26 cellular contexts compared by ENCODE assay signal in the genomic region with DNA sequence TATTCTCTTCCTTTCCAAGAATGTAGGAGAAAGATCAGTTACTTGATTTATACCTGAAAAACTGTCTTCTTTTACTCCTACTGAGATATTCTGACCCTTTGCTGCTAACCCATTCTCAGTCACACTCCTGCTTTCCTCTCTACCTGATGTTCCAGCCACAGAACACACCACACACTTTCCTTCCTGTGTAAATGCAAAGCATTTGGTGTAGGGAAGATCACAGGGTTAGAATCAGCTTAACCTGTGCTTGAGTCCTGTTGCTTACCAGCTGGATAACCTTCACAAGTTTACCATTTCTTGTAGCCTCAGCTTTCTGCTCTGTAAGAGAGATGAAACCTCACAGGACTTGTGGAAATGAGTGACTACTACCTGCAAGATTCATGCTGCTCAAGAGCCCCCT.
DNase-seq lines count a peak whose midpoint lies in the region; ATAC-seq, FAIRE-seq and TF ChIP-seq lines count a peak whose summit lies in the region.
"Had no signal": no experiment of that assay in that cellular context is flagged by ENCODE, and none has a peak within 500 bp of the region (broad histone marks: within the 10 kb centered on the region; RNA-seq: fewer than 3 reads in every experiment).

No MANE protein-coding gene starts in this region.

- H3K9ac ChIP-seq in GM12878 (ENCODE audit: control insufficient read depth, insufficient read depth, low read length): no peak overlapping the region
- no peak overlapping the region for H3K9ac ChIP-seq in trophoblast cell (ENCODE audit: low read length)
- H3K9ac ChIP-seq: BLaER1 treated with 17β-estradiol and CSF1 and Interleukin-3, amounts not matched to agents 10 nM and 100 nM had no signal

- H2AFZ ChIP-seq in GM12878 (ENCODE audit: control insufficient read depth, low read depth, low read length) (0 out of 2 replicates have a peak overlapping the region, but pooled peaks have one; percentile 28), trophoblast cell (ENCODE audit: insufficient read depth, low read length, poor library complexity) (no peak overlapping the region)

- H2BK120ac ChIP-seq in trophoblast cell (ENCODE audit: insufficient read depth, low read length, poor library complexity): no peak overlapping the region

- H3K14ac ChIP-seq in trophoblast cell (ENCODE audit: low read length): no peak overlapping the region

- SMC1A ChIA-PET in GM12878 (lab: Charles Lee; ENCODE audit: uncharacterized antibody, unreplicated experiment): interaction anchor here (0.6 to 1.1 kb wide), 2 partner anchors 10 to 27 kb away, joined by 3 read pairs; no protein-coding TSS in a partner anchor

- H4K20me1 ChIP-seq in GM12878 (ENCODE audit: control insufficient read depth, insufficient read depth): no peaks in the 10 kb centered on the region
- H4K20me1 ChIP-seq: BLaER1 treated with 17β-estradiol and CSF1 and Interleukin-3, amounts not matched to agents 10 nM and 100 nM had no signal

- POLR2A ChIA-PET in GM12878 (lab: Charles Lee): no interaction called here

- no peaks in the 10 kb centered on the region for H3K79me1 ChIP-seq in trophoblast cell (ENCODE audit: low read length)

- intact Hi-C loops in GM12878 (cut with micrococcal nuclease; ENCODE audit: unreplicated experiment) (no loop called here), tibial artery (cut with DNase I; ENCODE audit: low total_unique reads) (no loop called here)

- H3K27ac ChIP-seq in GM12878 (ENCODE audit: control insufficient read depth, insufficient read depth) (no peak overlapping the region), trophoblast cell (ENCODE audit: low read depth, low read length) (no peak overlapping the region), tibial artery (no peak overlapping the region)
- H3K27ac ChIP-seq: BLaER1 treated with 17β-estradiol and CSF1 and Interleukin-3, amounts not matched to agents 10 nM and 100 nM; thyroid gland had no signal

- no peaks in the 10 kb centered on the region for H3K4me1 ChIP-seq in GM12878 (ENCODE audit: control insufficient read depth, insufficient read depth, low read length)
- H3K4me1 ChIP-seq in trophoblast cell (ENCODE audit: control insufficient read depth in 1 of 2, insufficient read depth in 2 of 2, low read length in 2 of 2): no peaks in the 10 kb centered on the region
- H3K4me1 ChIP-seq in tibial artery: peaks cover 0 to 2% (median 0%) of the 10 kb centered on the region in 4 donors

- TF ChIP-seq EP300 in GM12878 (IDR thresholded peaks at IDR 0.05; ENCODE audit: borderline replicate concordance in 1 of 2, control insufficient read depth in 1 of 2, low read depth in 2 of 2, low read length in 2 of 2): no peak

- H3K23ac ChIP-seq in trophoblast cell (ENCODE audit: low read length): no peak overlapping the region

- RAD21 ChIA-PET in GM12878 (lab: Charles Lee; ENCODE audit: unreplicated experiment): no interaction called here

- no peak overlapping the region for H3K4me3 ChIP-seq in GM12878
- H3K4me3 ChIP-seq in trophoblast cell (ENCODE audit: low read depth, low read length): no peak overlapping the region
- H3K4me3 ChIP-seq in tibial artery: no peak overlapping the region
- H3K4me3 ChIP-seq: BLaER1 treated with 17β-estradiol and CSF1 and Interleukin-3, amounts not matched to agents 10 nM and 100 nM; lung; thyroid gland had no signal

- H4K91ac ChIP-seq in trophoblast cell (ENCODE audit: low read depth, low read length): no peak overlapping the region

- H4K12ac ChIP-seq in trophoblast cell (ENCODE audit: low read depth, low read length): no peak overlapping the region

- H3K4me2 ChIP-seq in GM12878 (ENCODE audit: control insufficient read depth, insufficient read depth) (no peak overlapping the region), trophoblast cell (ENCODE audit: low read length) (no peak overlapping the region)

- H4K8ac ChIP-seq in trophoblast cell (ENCODE audit: low read depth, low read length): no peak overlapping the region

- no peak overlapping the region for H3K18ac ChIP-seq in trophoblast cell (ENCODE audit: low read length)

- TF ChIP-seq POLR2A in GM12878 (IDR thresholded peaks at IDR 0.05; ENCODE audit: low read depth, low read length): no peak

- H3K27me3 ChIP-seq in GM12878 (replicated peaks in 1 of 2; ENCODE audit: control insufficient read depth in 2 of 2, insufficient read depth in 2 of 2, low read length in 1 of 2): no peaks in the 10 kb centered on the region
- no peaks in the 10 kb centered on the region for H3K27me3 ChIP-seq in trophoblast cell (ENCODE audit: insufficient read depth, low read length)
- H3K27me3 ChIP-seq in tibial artery: no peaks in the 10 kb centered on the region
- H3K27me3 ChIP-seq: BLaER1 treated with 17β-estradiol and CSF1 and Interleukin-3, amounts not matched to agents 10 nM and 100 nM; thyroid gland had no signal

- H3K36me3 ChIP-seq in GM12878 (ENCODE audit: control insufficient read depth in 2 of 2, insufficient read depth in 2 of 2, low read length in 1 of 2) (no peaks in the 10 kb centered on the region), trophoblast cell (ENCODE audit: control insufficient read depth in 1 of 2, insufficient read depth in 2 of 2, low read length in 2 of 2) (no peaks in the 10 kb centered on the region), tibial artery (no peaks in the 10 kb centered on the region)
- H3K36me3 ChIP-seq: BLaER1 treated with 17β-estradiol and CSF1 and Interleukin-3, amounts not matched to agents 10 nM and 100 nM; thyroid gland had no signal

- H3K79me2 ChIP-seq in GM12878 (ENCODE audit: control insufficient read depth, insufficient read depth, low read length): no peaks in the 10 kb centered on the region
- H3K79me2 ChIP-seq in trophoblast cell (ENCODE audit: control insufficient read depth, insufficient read depth, low read length, poor library complexity): no peaks in the 10 kb centered on the region

- TF ChIP-seq CTCF in GM12878 (IDR thresholded peaks at IDR 0.05 in 2 of 3, conservative IDR thresholded peaks at IDR 0.05 in 1 of 3; ENCODE audit: control insufficient read depth in 2 of 3, extremely low read depth in 1 of 3, insufficient read depth in 1 of 3, low read depth in 3 of 3, low read length in 3 of 3): no peak
- TF ChIP-seq CTCF in tibial artery (IDR thresholded peaks at IDR 0.05): no peak

- in situ Hi-C loops in GM12878 (cut with MboI): no loop called here

- CTCF ChIA-PET in GM12878 (lab: Yijun Ruan, JAX): interaction anchor here (1.2 kb wide), 1 partner anchor 23 kb away, joined by 3 read pairs; no protein-coding TSS in a partner anchor

- no peak for FAIRE-seq in GM12878 (lab: Jason Lieb, UNC)

- H3K9me3 ChIP-seq in GM12878 (replicated peaks; ENCODE audit: control insufficient read depth, insufficient read depth, low read length): no peaks in the 10 kb centered on the region
- H3K9me3 ChIP-seq in trophoblast cell (ENCODE audit: insufficient read depth, low read depth, low read length): no peaks in the 10 kb centered on the region
- no peaks in the 10 kb centered on the region for H3K9me3 ChIP-seq in tibial artery
- H3K9me3 ChIP-seq: BLaER1 treated with 17β-estradiol and CSF1 and Interleukin-3, amounts not matched to agents 10 nM and 100 nM; thyroid gland had no signal

- no peak overlapping the region for H2BK12ac ChIP-seq in trophoblast cell (ENCODE audit: low read length)

- no peak for TF ChIP-seq RAD21 in GM12878 (IDR thresholded peaks at IDR 0.05; ENCODE audit: insufficient read depth, low read depth, low read length)

- H3K4ac ChIP-seq in trophoblast cell (ENCODE audit: low read depth, low read length): no peak overlapping the region

- no TSS peak for BruUV-seq in GM12878 (replicated peaks; lab: Mats Ljungman, UMichigan)

- H2BK5ac ChIP-seq in trophoblast cell (ENCODE audit: low read depth, low read length, poor library complexity): no peak overlapping the region

- DNase-seq in GM12878 (ENCODE audit: low read depth, low spot score) (peak; percentile 17), trophoblast cell (no peak), tibial artery (no peak)
- no peak for DNase-seq in central memory CD4-positive, alpha-beta T cell
- no peak for DNase-seq in effector CD8-positive, alpha-beta T cell (lab: John Stamatoyannopoulos, UW)
- DNase-seq: ACHN; activated CD4-positive, alpha-beta T cell treated with anti-CD3 and anti-CD28 coated beads for 1 hour; activated CD8-positive, alpha-beta memory T cell treated with anti-CD3 and anti-CD28 coated beads for 24 hours; activated gamma-delta T cell treated with Interleukin-2 at 50 U/mL for 16 hours; activated T-cell treated with anti-CD3 and anti-CD28 coated beads, Interleukin-2, amount 50 U/mL, for 24 hours; COR-L47; effector CD4-positive, alpha-beta T cell; erythroblast; GDM1; head of caudate nucleus; kidney glomerular epithelial cell; NCI-H446; posterior cingulate gyrus; SIG-M5; thyroid gland had no signal

- no peak overlapping the region for H2AK5ac ChIP-seq in trophoblast cell (ENCODE audit: low read length)

- ATAC-seq in GM18873 (IDR thresholded peaks at IDR 0.05; ENCODE audit: low FRiP score, unreplicated experiment): peak; percentile 71
- ATAC-seq in GM21529 (IDR thresholded peaks at IDR 0.05; ENCODE audit: unreplicated experiment): peak; percentile 67
- peak; percentile 34 for ATAC-seq in HG03060 (IDR thresholded peaks at IDR 0.05; ENCODE audit: low read depth, unreplicated experiment)
- ATAC-seq in GM12878: peak; percentile 52
- ATAC-seq: sciatic nerve had no signal

TF ChIP-seq in GM12878, 131 proteins besides CTCF, POLR2A, EP300 and RAD21:
- TF ChIP-seq ZBED1 (IDR thresholded peaks at IDR 0.05; ENCODE audit: borderline replicate concordance) (no peak), YBX1 (IDR thresholded peaks at IDR 0.05) (no peak), RUNX3 (IDR thresholded peaks at IDR 0.05; ENCODE audit: low read length) (no peak), ZNF217 (IDR thresholded peaks at IDR 0.05) (no peak), SP1 (IDR thresholded peaks at IDR 0.05; ENCODE audit: low read depth, low read length) (no peak)
